7 cellular contexts compared by ENCODE assay signal in genomic region chr2:160241251-160242137, GRCh38. TPM values are rescaled to one million over a fixed set of nuclear protein-coding genes. Genes with fewer than 3 reads are reported as not detected.
A peak's percentile ranks its signal among the peaks of the same experiment; 100 is the strongest.
DNase-seq lines count a peak whose midpoint lies in the region; TF ChIP-seq lines count a peak whose summit lies in the region.

No MANE protein-coding gene starts in this region.

- TF ChIP-seq CTCF in right atrium auricular region (IDR thresholded peaks at IDR 0.05): no peak
- no peak for TF ChIP-seq CTCF in thyroid gland (IDR thresholded peaks at IDR 0.05)

- H3K9me3 ChIP-seq in adipocyte (ENCODE audit: control insufficient read depth, low read length) (no peaks in the 10 kb centered on the region), right atrium auricular region (no peaks in the 10 kb centered on the region), thyroid gland (no peaks in the 10 kb centered on the region), HAP-1 (no peaks in the 10 kb centered on the region; the same call in 1 of the 2 replicates)

- in situ Hi-C loops in HAP-1 (cut with MboI; ENCODE audit: low sequenced_read_pairs): no loop called here

- DNase-seq in HT-29 (ENCODE audit: low spot score) (peak; percentile 93), adipocyte (ENCODE audit: low read depth) (peak; percentile 91), right atrium auricular region (ENCODE audit: low spot score) (peak; percentile 65), thyroid gland (peak; percentile 42 to 46), HAP-1 (ENCODE audit: low spot score in 2 of 2) (no peak), ecto neural progenitor cell (ENCODE audit: low spot score) (no peak), Ammon's horn (ENCODE audit: low spot score) (no peak)

- H3K9ac ChIP-seq in adipocyte (ENCODE audit: low read length): peak overlapping the region; percentile 41

- H3K27me3 ChIP-seq in adipocyte (replicated peaks; ENCODE audit: control insufficient read depth, insufficient read depth, low read length) (no peaks in the 10 kb centered on the region), right atrium auricular region (no peaks in the 10 kb centered on the region), thyroid gland (no peaks in the 10 kb centered on the region), HAP-1 (ENCODE audit: low read depth) (no peaks in the 10 kb centered on the region)

- H3K27ac ChIP-seq in right atrium auricular region: peak overlapping the region; percentile 25 to 44
- H3K27ac ChIP-seq in thyroid gland: peak overlapping the region in 1 of 3 donors; percentile 47

- intact Hi-C loops in thyroid gland (cut with DNase I): no loop called here

- TF ChIP-seq POLR2A in thyroid gland (IDR thresholded peaks at IDR 0.05): no peak

- H3K36me3 ChIP-seq in adipocyte (ENCODE audit: control insufficient read depth, insufficient read depth, low read length, severe bottlenecking) (no peaks in the 10 kb centered on the region), right atrium auricular region (no peaks in the 10 kb centered on the region), thyroid gland (no peaks in the 10 kb centered on the region), HAP-1 (replicated peaks) (no peaks in the 10 kb centered on the region)

- H3K4me3 ChIP-seq in adipocyte (ENCODE audit: low read length) (no peak overlapping the region), right atrium auricular region (no peak overlapping the region), thyroid gland (replicated peaks in 1 of 3) (no peak overlapping the region), HAP-1 (no peak overlapping the region)

- H3K4me1 ChIP-seq in adipocyte (ENCODE audit: control insufficient read depth, insufficient read depth, low read length) (peaks cover 11% of the 10 kb centered on the region), right atrium auricular region (peaks cover 0 to 20% of the 10 kb centered on the region in 2 donors), thyroid gland (peaks cover 27 to 50% of the 10 kb centered on the region in 2 donors), HAP-1 (no peaks in the 10 kb centered on the region)

- WGBS in thyroid gland, 2 donors: 55 to 57% methylated on average over 4 of the region's 4 CpGs

RNA-seq across cellular contexts. Expression of gene ITGB6, which starts 41.4 kb away (rescaled TPM):
- 14.3 and 14.8 TPM in 2 replicates for total RNA-seq in HT-29 (2014; rRNA removed; shearing (Covaris generic))
- total RNA-seq in right atrium auricular region (under 1 TPM; 0.20 to 0.30 TPM), thyroid gland (10 to 100 TPM; 11.1 to 17.2 (median 13.4) TPM)

Comparison
In these comparisons a context has a peak if more than half of its experiments do, and no peak if none do; other contexts are left out.
1. DNase-seq: peak in HT-29 (single experiment), adipocyte (single experiment), right atrium auricular region (single experiment) and thyroid gland (2 of 2); none in HAP-1 (0 of 2), ecto neural progenitor cell (single experiment) and Ammon's horn (single experiment).
2. RNA of gene ITGB6, which starts 41.4 kb away (total RNA-seq): 14.3 to 14.8 TPM in HT-29 and 11.1 to 17.2 TPM in thyroid gland; 0.20 to 0.30 TPM in right atrium auricular region; every median in the first group is over 4 times any median in the second.